ENCODE assay signal across 20 cellular contexts in the genomic region with DNA sequence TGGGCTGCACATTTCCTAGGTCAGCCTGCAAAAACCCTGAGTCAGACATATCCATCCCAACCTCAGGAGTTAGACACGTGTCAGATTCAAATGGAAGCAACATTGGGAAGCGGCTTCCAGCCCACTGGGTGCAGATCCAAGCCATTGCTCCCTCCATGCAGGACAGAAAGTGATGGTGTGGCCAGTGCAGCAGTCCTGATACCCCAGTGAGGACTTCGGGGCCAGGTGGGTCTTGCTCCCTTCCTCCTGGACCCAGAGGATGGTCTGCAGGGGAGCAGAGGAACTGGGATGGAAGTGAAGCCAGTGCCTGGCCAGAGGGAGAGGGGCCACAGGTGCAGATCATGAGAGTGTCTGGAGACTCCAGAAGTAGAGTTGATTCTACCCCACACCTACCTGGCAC.
DNase-seq lines count a peak whose midpoint lies in the region; ATAC-seq and TF ChIP-seq lines count a peak whose summit lies in the region.
"Had no signal": no experiment of that assay in that cellular context is flagged by ENCODE, and none has a peak within 500 bp of the region (broad histone marks: within the 10 kb centered on the region; RNA-seq: fewer than 3 reads in every experiment).

No MANE protein-coding gene starts in this region.

- ATAC-seq in thoracic aorta (ENCODE audit: insufficient number of reproducible peaks, low FRiP score, low read depth) (no peak), mucosa of descending colon (no peak)
- ATAC-seq: Panc1 had no signal

- H3K4me3 ChIP-seq in mesodermal cell (ENCODE audit: extremely low read depth, insufficient read depth, low read length, poor library complexity, severe bottlenecking) (no peak overlapping the region), thoracic aorta (no peak overlapping the region), GM23248 (no peak overlapping the region), mucosa of descending colon (no peak overlapping the region)
- H3K4me3 ChIP-seq: HAP-1, SJSA1 had no signal

- H3K79me2 ChIP-seq in GM23248 (ENCODE audit: insufficient read depth): no peaks in the 10 kb centered on the region

- in situ Hi-C loops in GM23248 (cut with MboI): no loop called here

- WGBS in mesodermal cell (ENCODE audit: insufficient coverage in 2 of 2), 2 experiments: 97 to 100% methylated on average over 1 to 3 of the region's 3 CpGs
- 47 to 70% methylated on average over 3 of the region's 3 CpGs for WGBS in GM23248 (ENCODE audit: low coverage in 1 of 2, low lambda C conversion rate in 2 of 2, missing lambda C conversion rate in 2 of 2), 2 experiments

- H3K9me2 ChIP-seq in GM23248 (ENCODE audit: insufficient read depth): no peaks in the 10 kb centered on the region

- no peak for TF ChIP-seq CTCF in thoracic aorta (IDR thresholded peaks at IDR 0.05)
- TF ChIP-seq CTCF in mucosa of descending colon (IDR thresholded peaks at IDR 0.05): no peak

- H3K27me3 ChIP-seq in thoracic aorta (replicated peaks; ENCODE audit: insufficient read depth): no peaks in the 10 kb centered on the region
- H3K27me3 ChIP-seq in GM23248 (replicated peaks; ENCODE audit: insufficient read depth): no peaks in the 10 kb centered on the region; the same call in 1 of the 2 replicates
- H3K27me3 ChIP-seq: SJSA1 had no signal

- DNase-seq in activated CD8-positive, alpha-beta memory T cell treated with anti-CD3 and anti-CD28 coated beads, Interleukin-2, amount 50 U/mL, for 48 hours: peak; percentile 32
- no peak for DNase-seq in activated CD8-positive, alpha-beta memory T cell treated with anti-CD3 and anti-CD28 coated beads for 24 hours
- DNase-seq in M059J (ENCODE audit: low read depth) (peak; percentile 21), thoracic aorta (ENCODE audit: low spot score) (no peak), GM23248 (no peak), mucosa of descending colon (no peak), anterior cingulate cortex (lab: John Stamatoyannopoulos, UW) (no peak)
- DNase-seq: 8988T, DMS79 treated with DMSO at 0.1 percent for 48 hours, MM.1S, NCI-H1092 treated with DMSO at 0.1 percent for 48 hours, NCI-H2081, NCI-H2171 treated with DMSO at 0.1 percent for 48 hours, NCI-H446 had no signal

- no peak overlapping the region for H2AFZ ChIP-seq in GM23248

- H4K20me1 ChIP-seq in GM23248 (ENCODE audit: insufficient read depth): no peaks in the 10 kb centered on the region

- intact Hi-C loops in mucosa of descending colon (cut with DNase I, micrococcal nuclease): no loop called here

- H3K27ac ChIP-seq in mesodermal cell (ENCODE audit: low read depth, low read length, severe bottlenecking): peak overlapping the region; percentile 49
- peak overlapping the region; percentile 54 to 64 for H3K27ac ChIP-seq in thoracic aorta
- no peak overlapping the region for H3K27ac ChIP-seq in GM23248
- H3K27ac ChIP-seq: HL-60, KMS-11, SJSA1 had no signal

- no peaks in the 10 kb centered on the region for H3K9me3 ChIP-seq in mesodermal cell (ENCODE audit: control insufficient read depth, low read length)
- no peaks in the 10 kb centered on the region for H3K9me3 ChIP-seq in thoracic aorta
- H3K9me3 ChIP-seq in GM23248 (ENCODE audit: low read depth): no peaks in the 10 kb centered on the region
- no peaks in the 10 kb centered on the region for H3K9me3 ChIP-seq in mucosa of descending colon
- H3K9me3 ChIP-seq: HAP-1, SJSA1 had no signal

- no peaks in the 10 kb centered on the region for H3F3A ChIP-seq in GM23248 (ENCODE audit: insufficient read depth)

- H3K4me2 ChIP-seq in GM23248 (ENCODE audit: unreplicated experiment): no peak overlapping the region
- H3K4me2 ChIP-seq: KMS-11 had no signal

- H3K9ac ChIP-seq in GM23248: no peak overlapping the region
- H3K9ac ChIP-seq: KMS-11 had no signal

- H3K4me1 ChIP-seq in mesodermal cell (ENCODE audit: control insufficient read depth, insufficient read depth, low read length, poor library complexity, severe bottlenecking) (peaks cover 12% of the 10 kb centered on the region), thoracic aorta (ENCODE audit: control insufficient read depth in 1 of 2, low read depth in 2 of 2) (peaks cover 8 to 37% of the 10 kb centered on the region in 2 donors), GM23248 (ENCODE audit: insufficient read depth) (no peaks in the 10 kb centered on the region), mucosa of descending colon (ENCODE audit: low read depth) (peaks cover 2% of the 10 kb centered on the region)
- H3K4me1 ChIP-seq: HAP-1, SJSA1 had no signal

- H3K36me3 ChIP-seq in mesodermal cell (ENCODE audit: control insufficient read depth, insufficient read depth, low read length) (no peaks in the 10 kb centered on the region), thoracic aorta (no peaks in the 10 kb centered on the region), GM23248 (ENCODE audit: low read depth) (no peaks in the 10 kb centered on the region), mucosa of descending colon (ENCODE audit: low read depth) (no peaks in the 10 kb centered on the region)
- H3K36me3 ChIP-seq: HAP-1, SJSA1 had no signal

Comparison
In these comparisons a context has a peak if more than half of its experiments do, and no peak if none do; other contexts are left out.
1. DNase-seq: peak in activated CD8-positive, alpha-beta memory T cell treated with anti-CD3 and anti-CD28 coated beads, Interleukin-2, amount 50 U/mL, for 48 hours (single experiment) and M059J (single experiment); none in activated CD8-positive, alpha-beta memory T cell treated with anti-CD3 and anti-CD28 coated beads for 24 hours (single experiment), thoracic aorta (single experiment), GM23248 (single experiment), mucosa of descending colon (0 of 3) and anterior cingulate cortex (0 of 58).